In the genomic region with DNA sequence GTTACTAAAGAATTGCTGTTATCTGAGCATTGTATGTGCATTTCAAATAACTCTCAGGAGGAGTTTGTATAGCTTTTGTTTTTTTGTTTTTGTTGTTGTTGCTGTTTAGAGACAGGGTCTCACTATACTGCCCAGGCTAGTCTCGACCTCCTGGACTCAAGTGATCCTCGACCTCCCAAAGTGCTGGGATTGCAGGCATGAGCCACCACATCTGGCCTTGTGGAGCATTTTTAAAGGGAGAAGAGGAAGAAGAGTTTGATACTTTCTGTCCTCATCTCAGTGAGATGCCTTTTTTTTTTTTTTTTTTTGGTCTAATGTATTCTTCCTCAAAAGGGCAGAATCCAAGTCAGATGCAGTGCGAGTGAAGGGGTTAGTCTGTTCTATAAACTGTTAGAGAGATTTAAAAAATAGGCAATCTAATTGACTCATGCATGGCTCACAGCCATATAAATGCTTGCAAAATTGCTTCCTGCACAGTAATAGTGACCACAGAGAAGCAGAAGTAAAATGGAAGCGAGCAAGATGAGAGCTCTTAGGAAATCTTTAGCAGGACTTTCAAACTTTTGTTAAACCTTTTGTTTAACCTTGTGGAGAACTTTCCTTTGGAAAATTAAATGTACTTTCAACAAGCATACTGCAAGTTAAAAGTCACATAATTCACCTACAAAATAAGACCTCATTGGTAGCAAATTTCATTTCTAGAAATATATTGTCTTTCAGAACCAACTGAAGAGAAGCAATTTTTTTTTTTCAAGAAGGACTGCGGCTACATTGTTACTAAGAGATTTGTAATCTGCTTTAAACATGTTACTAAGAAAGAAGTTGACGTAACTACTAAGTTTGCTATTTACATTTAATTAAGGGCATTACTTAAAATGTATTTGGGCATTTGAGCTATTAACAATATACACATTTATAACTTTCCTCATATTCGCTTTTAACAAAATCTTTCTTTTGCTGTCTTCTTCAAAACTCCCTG, we compare ENCODE assay signal across 9 cellular contexts. TPM values are rescaled to one million over a fixed set of nuclear protein-coding genes. Genes with fewer than 3 reads are reported as not detected.
DNase-seq lines count a peak whose midpoint lies in the region; ATAC-seq, FAIRE-seq and TF ChIP-seq lines count a peak whose summit lies in the region.
"Had no signal": no experiment of that assay in that cellular context is flagged by ENCODE, and none has a peak within 500 bp of the region (broad histone marks: within the 10 kb centered on the region; RNA-seq: fewer than 3 reads in every experiment).

No MANE protein-coding gene starts in this region.

- H3K36me3 ChIP-seq in pancreas = no peaks in the 10 kb centered on the region

- DNase-seq in GF-D8 (lab: John Stamatoyannopoulos, UW) = peak; percentile 100
- DNase-seq in RKO (ENCODE audit: low spot score) = peak; percentile 51
- DNase-seq in fibroblast of gingiva (ENCODE audit: low read depth) = peak; percentile 95
- DNase-seq in pancreas = no peak
- no peak for DNase-seq in DMS53 (lab: John Stamatoyannopoulos, UW)

- no peak for TF ChIP-seq POLR2A in GM18505 (IDR thresholded peaks at IDR 0.05; ENCODE audit: borderline replicate concordance, extremely low read depth, insufficient read depth, insufficient read length)

- H3K4me3 ChIP-seq in pancreas = no peak overlapping the region

- intact Hi-C loops in pancreas (cut with DNase I) = no loop called here

- no peaks in the 10 kb centered on the region for H3K9me3 ChIP-seq in pancreas

- 62 to 64% methylated on average over 7 of the region's 7 CpGs for WGBS in pancreas, 2 donors

- no peak for FAIRE-seq in pancreas (lab: Jason Lieb, UNC)
- FAIRE-seq: GM18507 had no signal

- no peak overlapping the region for H3K27ac ChIP-seq in pancreas

- H3K27me3 ChIP-seq in pancreas = no peaks in the 10 kb centered on the region

- ATAC-seq in pancreas (peak in 3 of 4 donors; percentile 63 to 81 (median 80)), GM18505 (IDR thresholded peaks at IDR 0.05; ENCODE audit: unreplicated experiment) (no peak), HG02678 (IDR thresholded peaks at IDR 0.05; ENCODE audit: unreplicated experiment) (no peak), GM21717 (IDR thresholded peaks at IDR 0.05; ENCODE audit: unreplicated experiment) (no peak)

- no peak for TF ChIP-seq CTCF in pancreas (IDR thresholded peaks at IDR 0.05)

- no peaks in the 10 kb centered on the region for H3K4me1 ChIP-seq in pancreas

RNA-seq across cellular contexts. Expression of gene ROCK1, which starts 52.3 kb away (rescaled TPM):
- total RNA-seq in pancreas = 10 to 100 TPM; 11.1 to 25.1 (median 13.7) TPM
- 1 to 10 TPM; 6.1 to 9.3 TPM for polyA plus RNA-seq in pancreas

Comparison
In these comparisons a context has a peak if more than half of its experiments do, and no peak if none do; other contexts are left out.
1. DNase-seq: peak in GF-D8 (single experiment), RKO (single experiment) and fibroblast of gingiva (single experiment); none in pancreas (0 of 6) and DMS53 (single experiment).
2. ATAC-seq: peak in pancreas (3 of 4); none in GM18505 (single experiment), HG02678 (single experiment) and GM21717 (single experiment).